ENCODE assay signal across 2 cellular contexts in genomic region chr22:45270095-45271020, GRCh38.
TF ChIP-seq lines count a peak whose summit lies in the region.

No MANE protein-coding gene starts in this region.

TF ChIP-seq in IMR-90, 13 proteins besides CTCF, POLR2A, EP300 and RAD21:
- TF ChIP-seq BHLHE40 (IDR thresholded peaks at IDR 0.05; ENCODE audit: low read depth, low read length), result no peak
- TF ChIP-seq RFX5 (IDR thresholded peaks at IDR 0.05; ENCODE audit: low read depth, low read length), result no peak
- TF ChIP-seq CHD1 (IDR thresholded peaks at IDR 0.05; ENCODE audit: low read depth, low read length), result no peak
- TF ChIP-seq USF2 (IDR thresholded peaks at IDR 0.05; ENCODE audit: low read depth, low read length), result no peak
- no peak for TF ChIP-seq MXI1 (IDR thresholded peaks at IDR 0.05; ENCODE audit: borderline replicate concordance, low read depth, low read length)
- TF ChIP-seq NFE2L2 (IDR thresholded peaks at IDR 0.05; ENCODE audit: low read depth, low read length), result no peak
- TF ChIP-seq ELK1 (IDR thresholded peaks at IDR 0.05; ENCODE audit: borderline replicate concordance, low read depth, low read length), result no peak
- no peak for TF ChIP-seq MAZ (IDR thresholded peaks at IDR 0.05; ENCODE audit: borderline replicate concordance, low read depth, low read length)
- no peak for TF ChIP-seq CEBPB (IDR thresholded peaks at IDR 0.05; ENCODE audit: low read depth, low read length)
- TF ChIP-seq MAFK (IDR thresholded peaks at IDR 0.05; ENCODE audit: low read depth, low read length), result no peak
- no peak for TF ChIP-seq RCOR1 (IDR thresholded peaks at IDR 0.05; ENCODE audit: insufficient replicate concordance, low read length)
- no peak for TF ChIP-seq FOS (IDR thresholded peaks at IDR 0.05; ENCODE audit: low read depth, low read length)
- TF ChIP-seq SMC3 (IDR thresholded peaks at IDR 0.05; ENCODE audit: low read depth, low read length), result no peak

TF ChIP-seq in K562, 482 proteins besides CTCF, POLR2A, EP300 and RAD21:
- no peak for TF ChIP-seq KLF13 (tag; IDR thresholded peaks at IDR 0.05; ENCODE audit: borderline replicate concordance, low read depth)
- TF ChIP-seq, protein P1, sequence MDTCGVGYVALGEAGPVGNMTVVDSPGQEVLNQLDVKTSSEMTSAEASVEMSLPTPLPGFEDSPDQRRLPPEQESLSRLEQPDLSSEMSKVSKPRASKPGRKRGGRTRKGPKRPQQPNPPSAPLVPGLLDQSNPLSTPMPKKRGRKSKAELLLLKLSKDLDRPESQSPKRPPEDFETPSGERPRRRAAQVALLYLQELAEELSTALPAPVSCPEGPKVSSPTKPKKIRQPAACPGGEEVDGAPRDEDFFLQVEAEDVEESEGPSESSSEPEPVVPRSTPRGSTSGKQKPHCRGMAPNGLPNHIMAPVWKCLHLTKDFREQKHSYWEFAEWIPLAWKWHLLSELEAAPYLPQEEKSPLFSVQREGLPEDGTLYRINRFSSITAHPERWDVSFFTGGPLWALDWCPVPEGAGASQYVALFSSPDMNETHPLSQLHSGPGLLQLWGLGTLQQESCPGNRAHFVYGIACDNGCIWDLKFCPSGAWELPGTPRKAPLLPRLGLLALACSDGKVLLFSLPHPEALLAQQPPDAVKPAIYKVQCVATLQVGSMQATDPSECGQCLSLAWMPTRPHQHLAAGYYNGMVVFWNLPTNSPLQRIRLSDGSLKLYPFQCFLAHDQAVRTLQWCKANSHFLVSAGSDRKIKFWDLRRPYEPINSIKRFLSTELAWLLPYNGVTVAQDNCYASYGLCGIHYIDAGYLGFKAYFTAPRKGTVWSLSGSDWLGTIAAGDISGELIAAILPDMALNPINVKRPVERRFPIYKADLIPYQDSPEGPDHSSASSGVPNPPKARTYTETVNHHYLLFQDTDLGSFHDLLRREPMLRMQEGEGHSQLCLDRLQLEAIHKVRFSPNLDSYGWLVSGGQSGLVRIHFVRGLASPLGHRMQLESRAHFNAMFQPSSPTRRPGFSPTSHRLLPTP (IDR thresholded peaks at IDR 0.05; ENCODE audit: borderline replicate concordance, extremely low read depth, insufficient read length), result no peak
- no peak for TF ChIP-seq EHMT2 (IDR thresholded peaks at IDR 0.05)
- TF ChIP-seq NELFE (IDR thresholded peaks at IDR 0.05; ENCODE audit: insufficient read depth, insufficient read length), result no peak
- TF ChIP-seq NBN (IDR thresholded peaks at IDR 0.05; ENCODE audit: low read depth), result no peak
- TF ChIP-seq POLR2B (IDR thresholded peaks at IDR 0.05; ENCODE audit: low read depth, partially characterized antibody), result no peak
- no peak for TF ChIP-seq ZNF3 (CRISPR knock-in tag; IDR thresholded peaks at IDR 0.05)
- peak; percentile 84; the same call in 1 of the 2 replicates for TF ChIP-seq ZNF24 (IDR thresholded peaks at IDR 0.05)
- TF ChIP-seq YBX1 (IDR thresholded peaks at IDR 0.05), result no peak
- TF ChIP-seq, protein P2, sequence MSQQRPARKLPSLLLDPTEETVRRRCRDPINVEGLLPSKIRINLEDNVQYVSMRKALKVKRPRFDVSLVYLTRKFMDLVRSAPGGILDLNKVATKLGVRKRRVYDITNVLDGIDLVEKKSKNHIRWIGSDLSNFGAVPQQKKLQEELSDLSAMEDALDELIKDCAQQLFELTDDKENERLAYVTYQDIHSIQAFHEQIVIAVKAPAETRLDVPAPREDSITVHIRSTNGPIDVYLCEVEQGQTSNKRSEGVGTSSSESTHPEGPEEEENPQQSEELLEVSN (IDR thresholded peaks at IDR 0.05; ENCODE audit: borderline replicate concordance in 1 of 2, extremely low read depth in 1 of 2, insufficient read depth in 1 of 2, insufficient read length in 1 of 2, low read depth in 1 of 2, low read length in 1 of 2, poor library complexity in 1 of 2, severe bottlenecking in 1 of 2), result peak in 1 of 2 experiments; percentile 60
- no peak for TF ChIP-seq PRMT5 (CRISPR knock-in tag; IDR thresholded peaks at IDR 0.05)
